Comparison of ENCODE assay signal across 22 cellular contexts in the genomic region with DNA sequence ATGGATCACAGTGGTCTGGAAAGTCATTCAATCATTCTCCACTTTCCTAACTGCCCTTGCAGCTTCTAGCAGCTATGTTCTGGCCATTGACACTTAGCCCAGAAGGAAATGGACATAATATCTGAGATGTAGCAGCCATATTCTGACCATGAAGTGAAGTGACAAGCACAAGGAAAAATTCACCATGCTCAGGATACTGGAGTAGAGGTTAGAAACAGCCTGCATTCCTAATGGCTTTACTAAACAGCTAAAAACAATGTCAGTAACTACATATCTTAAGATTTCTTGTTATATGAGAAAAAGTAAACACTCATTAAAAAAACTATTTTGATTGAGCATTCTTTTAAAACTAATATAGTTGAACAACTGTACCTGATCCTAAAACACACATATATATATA.
"Had no signal": no experiment of that assay in that cellular context is flagged by ENCODE, and none has a peak within 500 bp of the region (broad histone marks: within the 10 kb centered on the region; RNA-seq: fewer than 3 reads in every experiment).

No MANE protein-coding gene starts in this region.

- H3K36me3 ChIP-seq: Peyer's patch, SJCRH30 had no signal

- H3K9me3 ChIP-seq: Peyer's patch, SJCRH30 had no signal

- H2AFZ ChIP-seq: PC-9 had no signal

- H3K4me3 ChIP-seq: K562, PC-9, Peyer's patch, SJCRH30 had no signal

- H3K4me2 ChIP-seq: KMS-11, PC-9 had no signal

- H3K9ac ChIP-seq: KMS-11 had no signal

- H3K27me3 ChIP-seq: Peyer's patch, SJCRH30 had no signal

- FAIRE-seq: HepG2, K562 had no signal

- ATAC-seq: HepG2, K562, Right ventricle myocardium inferior, SK-N-SH treated with all-trans-retinoic acid at 6 μM for 48 hours had no signal

- H3K4me1 ChIP-seq: Peyer's patch, SJCRH30 had no signal

- DNase-seq: Kasumi-1; MV-4-11; NCI-H1048; NCI-H1105; NCI-H1436 treated with DMSO at 0.1 percent for 48 hours; NCI-H1694; NCI-H187 treated with DMSO at 0.1 percent for 48 hours; NCI-H2029 treated with DMSO at 0.1 percent for 48 hours; NCI-H2227 treated with DMSO at 0.1 percent for 48 hours; NCI-H524; NCI-H526 treated with DMSO at 0.1 percent for 48 hours; NCI-H748 treated with DMSO at 0.1 percent for 48 hours; NK-92 treated with Interleukin-12 subunit alpha and Interleukin-12 subunit beta, amount 100 ng/mL, for 24 hours; PC-9; Peyer's patch; SHP77 treated with DMSO at 0.1 percent for 48 hours; SJCRH30 had no signal

- H3K27ac ChIP-seq: KMS-11, PC-9, Peyer's patch, SJCRH30 had no signal
